In genomic region chr18:36660311-36660710, GRCh38 we compare ENCODE assay signal across 21 cellular contexts.
DNase-seq lines count a peak whose midpoint lies in the region; ATAC-seq, FAIRE-seq and TF ChIP-seq lines count a peak whose summit lies in the region.
"Had no signal": no experiment of that assay in that cellular context is flagged by ENCODE, and none has a peak within 500 bp of the region (broad histone marks: within the 10 kb centered on the region; RNA-seq: fewer than 3 reads in every experiment).

No MANE protein-coding gene starts in this region.

- H3K4me3 ChIP-seq in heart left ventricle (no peak overlapping the region), right atrium auricular region (no peak overlapping the region), gastroesophageal sphincter (no peak overlapping the region), keratinocyte (ENCODE audit: control insufficient read depth in 2 of 3, extremely low read depth in 1 of 3, insufficient read depth in 2 of 3, low read depth in 1 of 3, low read length in 3 of 3) (no peak overlapping the region), SJCRH30 (no peak overlapping the region)
- H3K4me3 ChIP-seq: BLaER1 treated with 17β-estradiol and CSF1 and Interleukin-3, amounts not matched to agents 10 nM and 100 nM; K562 had no signal

- H3K4me1 Mint-ChIP-seq in stimulated activated memory B cell treated with anti-CD40 and anti-IgM and Interleukin-4, amounts not matched to agents 10 μg/mL and 1 μg/mL and 100 μg/mL, for 72 hours, result no peaks in the 10 kb centered on the region
- H3K4me1 Mint-ChIP-seq: B cell had no signal

- H4K20me1 ChIP-seq in keratinocyte (ENCODE audit: control insufficient read depth, extremely low read depth, insufficient read depth, low read length), result no peaks in the 10 kb centered on the region
- H4K20me1 ChIP-seq: BLaER1 treated with 17β-estradiol and CSF1 and Interleukin-3, amounts not matched to agents 10 nM and 100 nM had no signal

- H3K9me3 Mint-ChIP-seq in stimulated activated memory B cell treated with anti-CD40 and anti-IgM and Interleukin-4, amounts not matched to agents 10 μg/mL and 1 μg/mL and 100 μg/mL, for 72 hours, result no peaks in the 10 kb centered on the region
- H3K9me3 Mint-ChIP-seq: CD8-positive, alpha-beta T cell; HFFc6 had no signal

- WGBS in heart left ventricle, 4 donors, result 71 to 79% (median 72%) methylated on average over 7 of the region's 7 CpGs
- 93 to 100% methylated on average over 1 to 7 of the region's 7 CpGs for WGBS in gastroesophageal sphincter (ENCODE audit: low coverage in 1 of 2), 2 donors

- dilution Hi-C loops in keratinocyte (cut with MboI; ENCODE audit: extremely low pct_ligation_motif_present, low sequenced_read_pairs), result no loop called here

- H3K4me1 ChIP-seq in heart left ventricle (peaks cover 0 to 26% (median 8%) of the 10 kb centered on the region in 12 donors), right atrium auricular region (peaks cover 0 to 1% of the 10 kb centered on the region in 2 donors), gastroesophageal sphincter (no peaks in the 10 kb centered on the region), keratinocyte (ENCODE audit: control insufficient read depth, extremely low read depth, insufficient read depth, low read length) (peaks cover 14% of the 10 kb centered on the region), SJCRH30 (no peaks in the 10 kb centered on the region)

- no peak overlapping the region for H3K27ac Mint-ChIP-seq in stimulated activated memory B cell treated with anti-CD40 and anti-IgM and Interleukin-4, amounts not matched to agents 10 μg/mL and 1 μg/mL and 100 μg/mL, for 72 hours
- H3K27ac Mint-ChIP-seq: B cell; CD8-positive, alpha-beta T cell; HFFc6 had no signal

- H3K36me3 Mint-ChIP-seq in stimulated activated memory B cell treated with anti-CD40 and anti-IgM and Interleukin-4, amounts not matched to agents 10 μg/mL and 1 μg/mL and 100 μg/mL, for 72 hours, result no peaks in the 10 kb centered on the region
- H3K36me3 Mint-ChIP-seq: CD8-positive, alpha-beta T cell had no signal

- TF ChIP-seq POLR2A in heart left ventricle (IDR thresholded peaks at IDR 0.05) (no peak), gastroesophageal sphincter (IDR thresholded peaks at IDR 0.05) (no peak)

- no peaks in the 10 kb centered on the region for H3K27me3 ChIP-seq in heart left ventricle
- no peaks in the 10 kb centered on the region for H3K27me3 ChIP-seq in right atrium auricular region
- H3K27me3 ChIP-seq in gastroesophageal sphincter, result no peaks in the 10 kb centered on the region
- no peaks in the 10 kb centered on the region for H3K27me3 ChIP-seq in keratinocyte (ENCODE audit: control insufficient read depth, extremely low read depth, insufficient read depth, low read length)
- H3K27me3 ChIP-seq in SJCRH30, result no peaks in the 10 kb centered on the region
- H3K27me3 ChIP-seq: BLaER1 treated with 17β-estradiol and CSF1 and Interleukin-3, amounts not matched to agents 10 nM and 100 nM had no signal

- H3K79me2 ChIP-seq in keratinocyte (ENCODE audit: control insufficient read depth, insufficient read depth, low read length), result no peaks in the 10 kb centered on the region

- peaks cover 0 to 16% (median 0%) of the 10 kb centered on the region in 9 donors for H3K36me3 ChIP-seq in heart left ventricle
- no peaks in the 10 kb centered on the region for H3K36me3 ChIP-seq in right atrium auricular region
- peaks cover 0 to 10% of the 10 kb centered on the region in 2 donors for H3K36me3 ChIP-seq in gastroesophageal sphincter
- no peaks in the 10 kb centered on the region for H3K36me3 ChIP-seq in keratinocyte (ENCODE audit: control insufficient read depth in 2 of 2, extremely low read depth in 1 of 2, insufficient read depth in 2 of 2, low read length in 2 of 2)
- no peaks in the 10 kb centered on the region for H3K36me3 ChIP-seq in SJCRH30
- H3K36me3 ChIP-seq: BLaER1 treated with 17β-estradiol and CSF1 and Interleukin-3, amounts not matched to agents 10 nM and 100 nM had no signal

- no peak overlapping the region for H3K4me2 ChIP-seq in keratinocyte (ENCODE audit: control insufficient read depth, extremely low read depth, insufficient read depth, low read depth, low read length)
- H3K4me2 ChIP-seq: BLaER1 treated with 17β-estradiol and CSF1 and Interleukin-3, amounts not matched to agents 10 nM and 100 nM had no signal

- FAIRE-seq in keratinocyte (lab: Jason Lieb, UNC) (no peak), urothelium cell line (lab: Jason Lieb, UNC) (no peak)
- FAIRE-seq: G401.6, GM12891, GM18507, H54, HTR-8/SVneo, K562 had no signal

- H3K9me3 ChIP-seq in heart left ventricle (no peaks in the 10 kb centered on the region), right atrium auricular region (no peaks in the 10 kb centered on the region), gastroesophageal sphincter (no peaks in the 10 kb centered on the region), keratinocyte (ENCODE audit: control insufficient read depth, low read depth, low read length) (no peaks in the 10 kb centered on the region), SJCRH30 (replicated peaks) (no peaks in the 10 kb centered on the region)
- H3K9me3 ChIP-seq: BLaER1 treated with 17β-estradiol and CSF1 and Interleukin-3, amounts not matched to agents 10 nM and 100 nM had no signal

- H3K9me1 ChIP-seq in keratinocyte (ENCODE audit: control insufficient read depth, extremely low read depth, insufficient read depth, low read length), result no peaks in the 10 kb centered on the region

- no peak for TF ChIP-seq EP300 in gastroesophageal sphincter (IDR thresholded peaks at IDR 0.05)

- H3K27ac ChIP-seq in heart left ventricle (peak overlapping the region in 2 of 12 donors; percentile 1 to 23), right atrium auricular region (no peak overlapping the region), gastroesophageal sphincter (no peak overlapping the region), keratinocyte (ENCODE audit: control insufficient read depth, insufficient read depth, low read length) (no peak overlapping the region), SJCRH30 (no peak overlapping the region)
- H3K27ac ChIP-seq: BLaER1 treated with 17β-estradiol and CSF1 and Interleukin-3, amounts not matched to agents 10 nM and 100 nM had no signal

- DNase-seq in heart left ventricle (peak in 3 of 5 donors; percentile 43 to 72 (median 52)), right atrium auricular region (ENCODE audit: low spot score) (no peak), keratinocyte (ENCODE audit: low read depth, low spot score) (no peak), DMS153 treated with DMSO at 0.1 percent for 48 hours (lab: John Stamatoyannopoulos, UW; ENCODE audit: unreplicated experiment) (no peak), SJCRH30 (no peak), urothelium cell line (ENCODE audit: low spot score) (no peak)
- DNase-seq: Calu3; CD8-positive, alpha-beta T cell; HFFc6; IMR-90 had no signal

- TF ChIP-seq CTCF in heart left ventricle (IDR thresholded peaks at IDR 0.05), result peak in 4 of 12 donors; percentile 12 to 30 (median 18)
- no peak for TF ChIP-seq CTCF in right atrium auricular region (IDR thresholded peaks at IDR 0.05)
- no peak for TF ChIP-seq CTCF in gastroesophageal sphincter (IDR thresholded peaks at IDR 0.05)
- TF ChIP-seq CTCF in keratinocyte (optimal IDR thresholded peaks at IDR 0.05 in 1 of 3, IDR thresholded peaks at IDR 0.05 in 1 of 3, conservative IDR thresholded peaks at IDR 0.05 in 1 of 3; ENCODE audit: extremely low read depth in 1 of 3, insufficient read depth in 2 of 3, low read length in 3 of 3), result peak in 1 of 3 experiments; percentile 44

- intact Hi-C loops in heart left ventricle (cut with DNase I), result loop anchor here in 4 of 10 donors (10.0 kb wide), 2 partner anchors 64 to 366 kb away; partner anchors contain the start of gene FHOD3 (in 3 of the 4)

- H3K4me3 Mint-ChIP-seq in stimulated activated memory B cell treated with anti-CD40 and anti-IgM and Interleukin-4, amounts not matched to agents 10 μg/mL and 1 μg/mL and 100 μg/mL, for 72 hours, result no peak overlapping the region
- H3K4me3 Mint-ChIP-seq: B cell; CD8-positive, alpha-beta T cell; HFFc6 had no signal

- ATAC-seq in heart left ventricle (peak; percentile 44 to 84 (median 82)), gastroesophageal sphincter (peak; percentile 19)
- ATAC-seq in stimulated activated memory B cell treated with anti-CD40 and anti-IgM and Interleukin-4, amounts not matched to agents 10 μg/mL and 1 μg/mL and 100 μg/mL, for 72 hours, result peak; percentile 29
- ATAC-seq: CD8-positive, alpha-beta T cell; HCT116 had no signal

- no peak overlapping the region for H3K9ac ChIP-seq in keratinocyte (ENCODE audit: control insufficient read depth, extremely low read depth, insufficient read depth, low read length)
- H3K9ac ChIP-seq: BLaER1 treated with 17β-estradiol and CSF1 and Interleukin-3, amounts not matched to agents 10 nM and 100 nM had no signal

- H2AFZ ChIP-seq in keratinocyte (ENCODE audit: control insufficient read depth, low read length), result peak overlapping the region; percentile 5

- peaks cover 1% of the 10 kb centered on the region for H3K27me3 Mint-ChIP-seq in stimulated activated memory B cell treated with anti-CD40 and anti-IgM and Interleukin-4, amounts not matched to agents 10 μg/mL and 1 μg/mL and 100 μg/mL, for 72 hours

Comparison
In these comparisons a context has a peak if more than half of its experiments do, and no peak if none do; other contexts are left out.
1. DNase-seq: peak in heart left ventricle (3 of 5); none in right atrium auricular region (single experiment), keratinocyte (single experiment), DMS153 treated with DMSO at 0.1 percent for 48 hours (single experiment), SJCRH30 (0 of 2) and urothelium cell line (single experiment).
2. ATAC-seq: peak in every context shown above with its lines; median percentile 82 in heart left ventricle; 29 in stimulated activated memory B cell treated with anti-CD40 and anti-IgM and Interleukin-4, amounts not matched to agents 10 μg/mL and 1 μg/mL and 100 μg/mL, for 72 hours; 19 in gastroesophageal sphincter.